In genomic region chr22:46076651-46077339, GRCh38 we compare ENCODE assay signal across 9 cellular contexts.
DNase-seq lines count a peak whose midpoint lies in the region; ATAC-seq and TF ChIP-seq lines count a peak whose summit lies in the region.
"Had no signal": no experiment of that assay in that cellular context is flagged by ENCODE, and none has a peak within 500 bp of the region (broad histone marks: within the 10 kb centered on the region; RNA-seq: fewer than 3 reads in every experiment).

No MANE protein-coding gene starts in this region.

- WGBS in tibial nerve, 2 donors = 18 to 21% methylated on average over 23 of the region's 23 CpGs

- peak overlapping the region; percentile 93 for H3K27ac Mint-ChIP-seq in chondrocyte (ENCODE audit: unreplicated experiment)
- H3K27ac Mint-ChIP-seq: stimulated activated naive CD8-positive, alpha-beta T cell treated with anti-CD3 and anti-CD28 coated beads, Interleukin-15, Interleukin-2, amounts not matched to agents 100 ng/mL and 50 ng/mL, for 24 hours had no signal

- H3K27ac ChIP-seq in tibial nerve = peak overlapping the region; percentile 73 to 99 (median 94)

- DNase-seq in NCI-H1105 treated with DMSO at 0.1 percent for 48 hours (lab: John Stamatoyannopoulos, UW) (peak; percentile 37), NCI-H1105 (lab: John Stamatoyannopoulos, UW) (no peak), chondrocyte (ENCODE audit: low spot score) (peak; percentile 75), left lobe of liver (ENCODE audit: low spot score) (peak; percentile 61), tibial nerve (ENCODE audit: low spot score in 2 of 2) (peak in 1 of 2 donors; percentile 26), NCI-H82 (lab: John Stamatoyannopoulos, UW) (no peak), UCSD-AML1 (lab: John Stamatoyannopoulos, UW; ENCODE audit: unreplicated experiment) (no peak)

- H3K4me1 ChIP-seq in tibial nerve = peaks cover 0 to 61% (median 42%) of the 10 kb centered on the region in 4 donors

- peaks cover 10% of the 10 kb centered on the region for H3K36me3 Mint-ChIP-seq in chondrocyte (ENCODE audit: low read depth)

- H3K9me3 Mint-ChIP-seq in chondrocyte (ENCODE audit: low read depth) = no peaks in the 10 kb centered on the region
- H3K9me3 Mint-ChIP-seq: stimulated activated naive CD8-positive, alpha-beta T cell treated with anti-CD3 and anti-CD28 coated beads, Interleukin-15, Interleukin-2, amounts not matched to agents 100 ng/mL and 50 ng/mL, for 24 hours had no signal

- H3K9me3 ChIP-seq in tibial nerve = no peaks in the 10 kb centered on the region

- H3K4me3 ChIP-seq in tibial nerve = peak overlapping the region; percentile 38 to 95 (median 79)

- ATAC-seq in left lobe of liver = peak; percentile 44
- no peak for ATAC-seq in HG02852 (IDR thresholded peaks at IDR 0.05; ENCODE audit: unreplicated experiment)

- no peaks in the 10 kb centered on the region for H3K27me3 Mint-ChIP-seq in chondrocyte (ENCODE audit: low read depth)
- H3K27me3 Mint-ChIP-seq: stimulated activated naive CD8-positive, alpha-beta T cell treated with anti-CD3 and anti-CD28 coated beads, Interleukin-15, Interleukin-2, amounts not matched to agents 100 ng/mL and 50 ng/mL, for 24 hours had no signal

- H3K36me3 ChIP-seq in tibial nerve = peaks cover 0 to 9% (median 0%) of the 10 kb centered on the region in 3 donors

- H3K4me3 Mint-ChIP-seq in chondrocyte (ENCODE audit: unreplicated experiment) = peak overlapping the region; percentile 58
- H3K4me3 Mint-ChIP-seq: stimulated activated naive CD8-positive, alpha-beta T cell treated with anti-CD3 and anti-CD28 coated beads, Interleukin-15, Interleukin-2, amounts not matched to agents 100 ng/mL and 50 ng/mL, for 24 hours had no signal

- H3K4me1 Mint-ChIP-seq in chondrocyte (ENCODE audit: low read depth) = peaks cover 69% of the 10 kb centered on the region

- H3K27me3 ChIP-seq in tibial nerve = no peaks in the 10 kb centered on the region

- peak in 1 of 2 donors; percentile 61 for TF ChIP-seq EP300 in tibial nerve (IDR thresholded peaks at IDR 0.05)

- TF ChIP-seq POLR2A in tibial nerve (IDR thresholded peaks at IDR 0.05) = peak; percentile 29 to 54

- TF ChIP-seq CTCF in chondrocyte (IDR thresholded peaks at IDR 0.05) (no peak), tibial nerve (IDR thresholded peaks at IDR 0.05) (no peak)

Comparison
In these comparisons a context has a peak if more than half of its experiments do, and no peak if none do; other contexts are left out.
1. DNase-seq: peak in NCI-H1105 treated with DMSO at 0.1 percent for 48 hours (single experiment), chondrocyte (single experiment) and left lobe of liver (single experiment); none in NCI-H1105 (single experiment), NCI-H82 (single experiment) and UCSD-AML1 (single experiment).